11 cellular contexts compared by ENCODE assay signal in genomic region chr17:77741109-77741508, GRCh38.
DNase-seq lines count a peak whose midpoint lies in the region; ATAC-seq and TF ChIP-seq lines count a peak whose summit lies in the region.
"Had no signal": no experiment of that assay in that cellular context is flagged by ENCODE, and none has a peak within 500 bp of the region (broad histone marks: within the 10 kb centered on the region; RNA-seq: fewer than 3 reads in every experiment).

No MANE protein-coding gene starts in this region.

- H3K27me3 ChIP-seq in esophagus muscularis mucosa (no peaks in the 10 kb centered on the region), uterus (no peaks in the 10 kb centered on the region)
- H3K27me3 ChIP-seq: BLaER1 had no signal

- TF ChIP-seq POLR2A in esophagus muscularis mucosa (IDR thresholded peaks at IDR 0.05; ENCODE audit: low read depth) (no peak), uterus (IDR thresholded peaks at IDR 0.05) (no peak)

- 62% methylated on average over 6 of the region's 8 CpGs for WGBS in esophagus muscularis mucosa

- TF ChIP-seq CTCF in esophagus muscularis mucosa (IDR thresholded peaks at IDR 0.05) (peak in 2 of 3 experiments; percentile 3 to 15), uterus (IDR thresholded peaks at IDR 0.05) (no peak)

- no peak overlapping the region for H3K27ac Mint-ChIP-seq in T-helper 2 cell treated with Interferon-gamma antibody and Interleukin-4, amounts not matched to agents 5 μg/mL and 100 μg/mL, for 36 hours
- no peak overlapping the region for H3K27ac Mint-ChIP-seq in activated CD4-positive, alpha-beta T cell treated with anti-CD3 and anti-CD28 coated beads, Interleukin-2, amount 10 ng/mL, durations not matched to agents 24 days and 14 days
- H3K27ac Mint-ChIP-seq: brain had no signal

- no peak overlapping the region for H3K4me3 Mint-ChIP-seq in T-helper 2 cell treated with Interferon-gamma antibody and Interleukin-4, amounts not matched to agents 5 μg/mL and 100 μg/mL, for 36 hours
- H3K4me3 Mint-ChIP-seq in activated CD4-positive, alpha-beta T cell treated with anti-CD3 and anti-CD28 coated beads, Interleukin-2, amount 10 ng/mL, durations not matched to agents 24 days and 14 days, result no peak overlapping the region
- H3K4me3 Mint-ChIP-seq: brain had no signal

- no peak for ATAC-seq in GM18520 (IDR thresholded peaks at IDR 0.05; ENCODE audit: unreplicated experiment)
- no peak for ATAC-seq in GM21737 (IDR thresholded peaks at IDR 0.05; ENCODE audit: unreplicated experiment)

- no peak for TF ChIP-seq EP300 in esophagus muscularis mucosa (IDR thresholded peaks at IDR 0.05)

- no peaks in the 10 kb centered on the region for H3K36me3 ChIP-seq in esophagus muscularis mucosa
- H3K36me3 ChIP-seq in uterus, result no peaks in the 10 kb centered on the region
- H3K36me3 ChIP-seq: BLaER1 had no signal

- H3K27ac ChIP-seq in esophagus muscularis mucosa (replicated peaks in 1 of 4) (no peak overlapping the region), uterus (no peak overlapping the region)
- H3K27ac ChIP-seq: BLaER1 had no signal

- intact Hi-C loops in activated CD4-positive, alpha-beta T cell treated with anti-CD3 and anti-CD28 coated beads, Interleukin-2, amount 10 ng/mL, durations not matched to agents 24 days and 14 days (cut with micrococcal nuclease), result loop anchor here (10.0 kb wide), 1 partner anchor 196 kb away; no protein-coding TSS in a partner anchor
- intact Hi-C loops in esophagus muscularis mucosa (cut with DNase I), result no loop called here
- intact Hi-C loops in uterus (cut with DNase I; ENCODE audit: low total_unique reads), result no loop called here

- peaks cover 4% of the 10 kb centered on the region for H3K9me3 Mint-ChIP-seq in T-helper 2 cell treated with Interferon-gamma antibody and Interleukin-4, amounts not matched to agents 5 μg/mL and 100 μg/mL, for 36 hours
- peaks cover 9% of the 10 kb centered on the region for H3K9me3 Mint-ChIP-seq in activated CD4-positive, alpha-beta T cell treated with anti-CD3 and anti-CD28 coated beads, Interleukin-2, amount 10 ng/mL, durations not matched to agents 24 days and 14 days

- H3K4me1 ChIP-seq in esophagus muscularis mucosa (peaks cover 22 to 30% (median 27%) of the 10 kb centered on the region in 4 donors), uterus (no peaks in the 10 kb centered on the region)

- H3K4me3 ChIP-seq in esophagus muscularis mucosa (no peak overlapping the region), uterus (no peak overlapping the region)
- H3K4me3 ChIP-seq: BLaER1 had no signal

- no peaks in the 10 kb centered on the region for H3K4me1 Mint-ChIP-seq in T-helper 2 cell treated with Interferon-gamma antibody and Interleukin-4, amounts not matched to agents 5 μg/mL and 100 μg/mL, for 36 hours (ENCODE audit: low read depth)
- no peaks in the 10 kb centered on the region for H3K4me1 Mint-ChIP-seq in activated CD4-positive, alpha-beta T cell treated with anti-CD3 and anti-CD28 coated beads, Interleukin-2, amount 10 ng/mL, durations not matched to agents 24 days and 14 days

- DNase-seq in T-helper 2 cell (peak in 3 of 5 experiments; percentile 6 to 14 (median 7)), esophagus muscularis mucosa (ENCODE audit: extremely low spot score) (no peak), uterus (no peak)
- no peak for DNase-seq in T-helper 2 cell treated with Interferon-gamma antibody and Interleukin-4, amounts not matched to agents 5 μg/mL and 100 μg/mL, for 36 hours (ENCODE audit: low spot score)
- peak; percentile 74 for DNase-seq in activated CD4-positive, alpha-beta T cell treated with anti-CD3 and anti-CD28 coated beads, Interleukin-2, amount 10 ng/mL, durations not matched to agents 24 days and 14 days
- DNase-seq in stimulated activated CD8-positive, alpha-beta memory T cell treated with anti-CD3 and anti-CD28 coated beads, Interleukin-4, amount 100 ng/mL, for 48 hours, result peak; percentile 65
- DNase-seq: NCI-H774 had no signal

- no peaks in the 10 kb centered on the region for H3K36me3 Mint-ChIP-seq in T-helper 2 cell treated with Interferon-gamma antibody and Interleukin-4, amounts not matched to agents 5 μg/mL and 100 μg/mL, for 36 hours (ENCODE audit: low read depth)
- H3K36me3 Mint-ChIP-seq in activated CD4-positive, alpha-beta T cell treated with anti-CD3 and anti-CD28 coated beads, Interleukin-2, amount 10 ng/mL, durations not matched to agents 24 days and 14 days (ENCODE audit: low read depth), result no peaks in the 10 kb centered on the region
- H3K36me3 Mint-ChIP-seq: brain had no signal

- peaks cover 11% of the 10 kb centered on the region for H3K27me3 Mint-ChIP-seq in T-helper 2 cell treated with Interferon-gamma antibody and Interleukin-4, amounts not matched to agents 5 μg/mL and 100 μg/mL, for 36 hours (ENCODE audit: low read depth)
- H3K27me3 Mint-ChIP-seq in activated CD4-positive, alpha-beta T cell treated with anti-CD3 and anti-CD28 coated beads, Interleukin-2, amount 10 ng/mL, durations not matched to agents 24 days and 14 days, result peaks cover 13% of the 10 kb centered on the region

- H3K9me3 ChIP-seq in esophagus muscularis mucosa (no peaks in the 10 kb centered on the region), uterus (no peaks in the 10 kb centered on the region)

Comparison
In these comparisons a context has a peak if more than half of its experiments do, and no peak if none do; other contexts are left out.
1. DNase-seq: peak in T-helper 2 cell (3 of 5), activated CD4-positive, alpha-beta T cell treated with anti-CD3 and anti-CD28 coated beads, Interleukin-2, amount 10 ng/mL, durations not matched to agents 24 days and 14 days (single experiment) and stimulated activated CD8-positive, alpha-beta memory T cell treated with anti-CD3 and anti-CD28 coated beads, Interleukin-4, amount 100 ng/mL, for 48 hours (single experiment); none in T-helper 2 cell treated with Interferon-gamma antibody and Interleukin-4, amounts not matched to agents 5 μg/mL and 100 μg/mL, for 36 hours (single experiment), esophagus muscularis mucosa (single experiment) and uterus (0 of 2).
2. CTCF ChIP-seq: peak in esophagus muscularis mucosa (2 of 3); none in uterus (0 of 4).